8 cellular contexts compared by ENCODE assay signal in the genomic region with DNA sequence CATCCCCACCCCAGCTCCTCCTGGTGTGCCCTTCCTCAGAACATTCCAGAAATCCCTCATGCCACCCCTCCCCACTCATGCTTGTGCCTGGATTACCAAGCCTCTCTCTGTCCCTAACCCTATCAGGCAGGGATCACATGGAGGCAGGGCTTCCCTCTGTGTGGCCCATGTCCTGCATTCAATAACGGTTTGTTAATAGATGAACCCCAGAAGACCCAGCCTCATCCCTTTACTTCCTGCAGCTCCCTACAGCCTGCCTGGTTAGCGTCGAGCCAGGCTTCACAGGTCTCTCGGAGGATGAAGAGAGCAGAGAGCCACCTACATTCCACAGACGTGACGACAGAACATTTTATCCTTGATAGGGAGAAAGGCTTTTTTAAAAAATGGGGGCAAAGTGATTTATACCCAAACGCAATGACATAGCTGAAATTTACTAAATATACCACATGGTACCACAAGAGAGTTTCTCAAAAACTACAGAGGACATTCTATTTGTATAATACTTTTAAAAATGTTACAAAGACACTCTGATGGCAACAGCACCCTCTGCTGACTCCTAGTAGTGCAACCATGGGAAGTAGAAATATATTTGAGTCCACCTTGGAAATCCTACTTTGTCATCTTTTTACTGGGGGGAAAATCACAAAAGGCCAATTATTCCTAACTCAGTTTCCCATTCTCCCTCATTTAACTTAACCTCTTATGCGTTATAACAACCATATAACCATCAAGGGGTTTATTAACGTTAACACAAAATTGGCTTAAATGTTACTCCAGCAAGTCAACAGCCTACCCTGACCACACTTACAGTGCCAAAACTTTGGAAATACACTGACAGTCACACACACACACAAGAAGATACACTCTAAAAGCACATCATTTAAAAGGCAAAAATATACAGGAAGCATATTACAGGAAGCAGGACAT. TPM values are rescaled to one million over a fixed set of nuclear protein-coding genes. Genes with fewer than 3 reads are reported as not detected.
DNase-seq lines count a peak whose midpoint lies in the region; ATAC-seq and TF ChIP-seq lines count a peak whose summit lies in the region.

No MANE protein-coding gene starts in this region.

- H3K4me3 ChIP-seq in cardiac fibroblast (replicated peaks in 1 of 2; ENCODE audit: low read depth in 2 of 2, low read length in 2 of 2) (no peak overlapping the region), lung (no peak overlapping the region)

- ATAC-seq in lung (ENCODE audit: insufficient read depth, low FRiP score) (peak; percentile 16), GM21367 (IDR thresholded peaks at IDR 0.05; ENCODE audit: unreplicated experiment) (no peak), GM19023 (IDR thresholded peaks at IDR 0.05; ENCODE audit: unreplicated experiment) (no peak), HG02981 (IDR thresholded peaks at IDR 0.05; ENCODE audit: unreplicated experiment) (no peak)

- no peaks in the 10 kb centered on the region for H3K36me3 ChIP-seq in lung (ENCODE audit: control insufficient read depth in 2 of 2, insufficient read depth in 2 of 2, low read length in 2 of 2)

- H3K4me1 ChIP-seq in lung (ENCODE audit: control insufficient read depth in 2 of 2, insufficient read depth in 2 of 2, low read length in 2 of 2), result no peaks in the 10 kb centered on the region

- peak; percentile 52 for TF ChIP-seq CTCF in GM12873 (IDR thresholded peaks at IDR 0.05; ENCODE audit: insufficient read depth, low read depth, low read length, missing control alignments)
- TF ChIP-seq CTCF in cardiac fibroblast (IDR thresholded peaks at IDR 0.05; ENCODE audit: low read depth, low read length), result peak; percentile 74
- TF ChIP-seq CTCF in lung (IDR thresholded peaks at IDR 0.05; ENCODE audit: control extremely low read depth, extremely low read depth), result no peak

- DNase-seq in Ammon's horn (ENCODE audit: low spot score), result peak; percentile 57
- DNase-seq in NCI-H460 (ENCODE audit: extremely low read depth, low read depth), result peak; percentile 12
- peak; percentile 60 to 69 for DNase-seq in cardiac fibroblast (ENCODE audit: low read depth in 2 of 2)
- no peak for DNase-seq in lung (ENCODE audit: low spot score)

- 42 to 56% methylated on average over 9 of the region's 9 CpGs for whole genome bisulfite sequencing in lung, 2 donors

- peaks cover 0 to 4% of the 10 kb centered on the region in 2 donors for H3K9me3 ChIP-seq in lung (ENCODE audit: control insufficient read depth in 2 of 2, insufficient read depth in 1 of 2, low read length in 1 of 2)

- no peak overlapping the region for H3K27ac ChIP-seq in lung (ENCODE audit: low read depth in 1 of 2, low read length in 1 of 2)

- peaks cover 5% of the 10 kb centered on the region for H3K27me3 ChIP-seq in lung (ENCODE audit: control insufficient read depth, insufficient read depth)

RNA-seq across cellular contexts. Expression of gene FBXO15, which starts 30.7 kb away (rescaled TPM):
- total RNA-seq in NCI-H460 (2014; rRNA removed; shearing (Covaris generic)), result 1.1 and 1.5 TPM in 2 replicates
- 0.26 and 2.2 TPM in 2 replicates for polyA plus RNA-seq in NCI-H460 (2014; cell fraction: nucleus; rRNA removed)
- total RNA-seq in lung, result 1 to 10 TPM; 4.1 to 9.7 TPM
- polyA plus RNA-seq in lung, result 1 to 10 TPM; 2.6 to 6.2 TPM

RNA-seq across cellular contexts. Expression of gene TIMM21, which starts 31.4 kb away (rescaled TPM):
- 36.7 and 43.5 TPM in 2 replicates for total RNA-seq in NCI-H460 (2014; rRNA removed; shearing (Covaris generic))
- polyA plus RNA-seq in NCI-H460 (2014; cell fraction: nucleus; rRNA removed), result 46.5 and 55.4 TPM in 2 replicates
- 10 to 100 TPM; 22.1 to 26.1 TPM for total RNA-seq in lung
- 10 to 100 TPM; 12.6 to 23.6 TPM for polyA plus RNA-seq in lung
